In the genomic region with DNA sequence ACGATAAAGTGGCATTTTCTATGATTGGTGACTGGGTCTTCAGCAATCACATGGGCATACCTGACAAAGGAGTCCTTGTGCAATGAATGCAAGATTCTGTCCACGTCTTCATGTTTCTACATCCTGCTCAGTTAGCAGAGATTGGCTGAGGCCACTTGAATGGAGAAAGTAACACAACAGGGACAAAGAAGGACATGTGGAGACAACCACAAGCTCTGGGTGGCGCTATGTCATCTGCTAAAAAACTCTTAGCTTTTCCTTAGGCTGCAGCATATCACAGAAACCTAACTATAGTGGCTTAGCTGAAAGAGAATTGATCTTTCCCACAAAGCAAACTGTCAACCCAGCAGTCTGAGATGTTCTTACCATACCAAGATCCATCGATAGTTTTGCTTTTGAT, we compare ENCODE assay signal across 9 cellular contexts.
A peak's percentile ranks its signal among the peaks of the same experiment; 100 is the strongest.
DNase-seq lines count a peak whose midpoint lies in the region; ATAC-seq, FAIRE-seq and TF ChIP-seq lines count a peak whose summit lies in the region.
"Had no signal": no experiment of that assay in that cellular context is flagged by ENCODE, and none has a peak within 500 bp of the region (broad histone marks: within the 10 kb centered on the region; RNA-seq: fewer than 3 reads in every experiment).

No MANE protein-coding gene starts in this region.

- CTCF ChIA-PET in WTC11 (lab: Charles Lee) = no interaction called here

- peak; percentile 13 for DNase-seq in DMS153 treated with DMSO at 0.1 percent for 48 hours (lab: John Stamatoyannopoulos, UW; ENCODE audit: unreplicated experiment)
- DNase-seq in NCI-H128 (lab: John Stamatoyannopoulos, UW; ENCODE audit: unreplicated experiment) = peak; percentile 15
- peak; percentile 17 for DNase-seq in kidney glomerular epithelial cell (lab: John Stamatoyannopoulos, UW)
- no peak for DNase-seq in DMS114 treated with DMSO at 0.1 percent for 48 hours (lab: John Stamatoyannopoulos, UW; ENCODE audit: unreplicated experiment)
- no peak for DNase-seq in WTC11 (ENCODE audit: low spot score)
- DNase-seq in GM12891 (ENCODE audit: insufficient read length, low spot score) = no peak
- DNase-seq: cerebellar nuclear complex had no signal

- H3K27me3 Mint-ChIP-seq in WTC11 (ENCODE audit: low read depth) = peaks cover 4% of the 10 kb centered on the region; the same call in 1 of the 2 replicates

- H3K36me3 Mint-ChIP-seq in WTC11 = peaks cover 56% of the 10 kb centered on the region

- no peak for TF ChIP-seq POLR2A in GM12891 (IDR thresholded peaks at IDR 0.05; ENCODE audit: low read depth, low read length)

- ATAC-seq in GM18909 (IDR thresholded peaks at IDR 0.05; ENCODE audit: poor library complexity, unreplicated experiment) (no peak), WTC11 (no peak)

- no peaks in the 10 kb centered on the region for H3K4me1 Mint-ChIP-seq in WTC11

- no peak overlapping the region for H3K27ac Mint-ChIP-seq in WTC11

- POLR2A ChIA-PET in WTC11 (lab: Charles Lee) = no interaction called here

- TF ChIP-seq CTCF in WTC11 (IDR thresholded peaks at IDR 0.05) = no peak

- H3K9me3 Mint-ChIP-seq in WTC11 = peaks cover 77% of the 10 kb centered on the region

- FAIRE-seq in TTC549 (lab: Jason Lieb, UNC) = peak; percentile 5
- FAIRE-seq in GM12891 (lab: Jason Lieb, UNC) = no peak

- no peak overlapping the region for H3K4me3 Mint-ChIP-seq in WTC11

TF ChIP-seq in WTC11, 78 proteins besides CTCF, POLR2A, EP300 and RAD21:
- TF ChIP-seq, protein P1, sequence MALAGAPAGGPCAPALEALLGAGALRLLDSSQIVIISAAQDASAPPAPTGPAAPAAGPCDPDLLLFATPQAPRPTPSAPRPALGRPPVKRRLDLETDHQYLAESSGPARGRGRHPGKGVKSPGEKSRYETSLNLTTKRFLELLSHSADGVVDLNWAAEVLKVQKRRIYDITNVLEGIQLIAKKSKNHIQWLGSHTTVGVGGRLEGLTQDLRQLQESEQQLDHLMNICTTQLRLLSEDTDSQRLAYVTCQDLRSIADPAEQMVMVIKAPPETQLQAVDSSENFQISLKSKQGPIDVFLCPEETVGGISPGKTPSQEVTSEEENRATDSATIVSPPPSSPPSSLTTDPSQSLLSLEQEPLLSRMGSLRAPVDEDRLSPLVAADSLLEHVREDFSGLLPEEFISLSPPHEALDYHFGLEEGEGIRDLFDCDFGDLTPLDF (CRISPR knock-in tag; IDR thresholded peaks at IDR 0.05) = no peak
- TF ChIP-seq GRHL2 (CRISPR knock-in tag; IDR thresholded peaks at IDR 0.05; ENCODE audit: insufficient replicate concordance, severe bottlenecking) (no peak), ZNF317 (CRISPR knock-in tag; IDR thresholded peaks at IDR 0.05; ENCODE audit: borderline replicate concordance, low read depth) (no peak), FOXP1 (CRISPR knock-in tag; IDR thresholded peaks at IDR 0.05; ENCODE audit: borderline replicate concordance) (no peak), PRRX2 (CRISPR knock-in tag; IDR thresholded peaks at IDR 0.05) (no peak)
- TF ChIP-seq, protein P2, sequence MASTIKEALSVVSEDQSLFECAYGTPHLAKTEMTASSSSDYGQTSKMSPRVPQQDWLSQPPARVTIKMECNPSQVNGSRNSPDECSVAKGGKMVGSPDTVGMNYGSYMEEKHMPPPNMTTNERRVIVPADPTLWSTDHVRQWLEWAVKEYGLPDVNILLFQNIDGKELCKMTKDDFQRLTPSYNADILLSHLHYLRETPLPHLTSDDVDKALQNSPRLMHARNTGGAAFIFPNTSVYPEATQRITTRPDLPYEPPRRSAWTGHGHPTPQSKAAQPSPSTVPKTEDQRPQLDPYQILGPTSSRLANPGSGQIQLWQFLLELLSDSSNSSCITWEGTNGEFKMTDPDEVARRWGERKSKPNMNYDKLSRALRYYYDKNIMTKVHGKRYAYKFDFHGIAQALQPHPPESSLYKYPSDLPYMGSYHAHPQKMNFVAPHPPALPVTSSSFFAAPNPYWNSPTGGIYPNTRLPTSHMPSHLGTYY (CRISPR knock-in tag; IDR thresholded peaks at IDR 0.05) = no peak
- TF ChIP-seq, protein P3, sequence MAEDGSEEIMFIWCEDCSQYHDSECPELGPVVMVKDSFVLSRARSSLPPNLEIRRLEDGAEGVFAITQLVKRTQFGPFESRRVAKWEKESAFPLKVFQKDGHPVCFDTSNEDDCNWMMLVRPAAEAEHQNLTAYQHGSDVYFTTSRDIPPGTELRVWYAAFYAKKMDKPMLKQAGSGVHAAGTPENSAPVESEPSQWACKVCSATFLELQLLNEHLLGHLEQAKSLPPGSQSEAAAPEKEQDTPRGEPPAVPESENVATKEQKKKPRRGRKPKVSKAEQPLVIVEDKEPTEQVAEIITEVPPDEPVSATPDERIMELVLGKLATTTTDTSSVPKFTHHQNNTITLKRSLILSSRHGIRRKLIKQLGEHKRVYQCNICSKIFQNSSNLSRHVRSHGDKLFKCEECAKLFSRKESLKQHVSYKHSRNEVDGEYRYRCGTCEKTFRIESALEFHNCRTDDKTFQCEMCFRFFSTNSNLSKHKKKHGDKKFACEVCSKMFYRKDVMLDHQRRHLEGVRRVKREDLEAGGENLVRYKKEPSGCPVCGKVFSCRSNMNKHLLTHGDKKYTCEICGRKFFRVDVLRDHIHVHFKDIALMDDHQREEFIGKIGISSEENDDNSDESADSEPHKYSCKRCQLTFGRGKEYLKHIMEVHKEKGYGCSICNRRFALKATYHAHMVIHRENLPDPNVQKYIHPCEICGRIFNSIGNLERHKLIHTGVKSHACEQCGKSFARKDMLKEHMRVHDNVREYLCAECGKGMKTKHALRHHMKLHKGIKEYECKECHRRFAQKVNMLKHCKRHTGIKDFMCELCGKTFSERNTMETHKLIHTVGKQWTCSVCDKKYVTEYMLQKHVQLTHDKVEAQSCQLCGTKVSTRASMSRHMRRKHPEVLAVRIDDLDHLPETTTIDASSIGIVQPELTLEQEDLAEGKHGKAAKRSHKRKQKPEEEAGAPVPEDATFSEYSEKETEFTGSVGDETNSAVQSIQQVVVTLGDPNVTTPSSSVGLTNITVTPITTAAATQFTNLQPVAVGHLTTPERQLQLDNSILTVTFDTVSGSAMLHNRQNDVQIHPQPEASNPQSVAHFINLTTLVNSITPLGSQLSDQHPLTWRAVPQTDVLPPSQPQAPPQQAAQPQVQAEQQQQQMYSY (CRISPR knock-in tag; IDR thresholded peaks at IDR 0.05) = no peak

TF ChIP-seq in GM12891, 5 proteins besides CTCF, POLR2A, EP300 and RAD21:
- no peak for TF ChIP-seq POLR2AphosphoS5 (IDR thresholded peaks at IDR 0.05; ENCODE audit: low read depth, low read length)
- TF ChIP-seq TAF1 (IDR thresholded peaks at IDR 0.05; ENCODE audit: low read depth, low read length) = no peak
- TF ChIP-seq SPI1 (IDR thresholded peaks at IDR 0.05; ENCODE audit: low read depth, low read length) = no peak
- no peak for TF ChIP-seq PAX5 (IDR thresholded peaks at IDR 0.05; ENCODE audit: insufficient read depth, low read length, severe bottlenecking)
- no peak for TF ChIP-seq POU2F2 (IDR thresholded peaks at IDR 0.05; ENCODE audit: low read depth, low read length)

Comparison
In these comparisons a context has a peak if more than half of its experiments do, and no peak if none do; other contexts are left out.
1. DNase-seq: peak in DMS153 treated with DMSO at 0.1 percent for 48 hours (single experiment), NCI-H128 (single experiment) and kidney glomerular epithelial cell (single experiment); none in DMS114 treated with DMSO at 0.1 percent for 48 hours (single experiment), WTC11 (single experiment) and GM12891 (single experiment).